Comparison of ENCODE assay signal across 28 cellular contexts in genomic region chr2:175342085-175342484, GRCh38.
"Had no signal": no experiment of that assay in that cellular context is flagged by ENCODE, and none has a peak within 500 bp of the region (broad histone marks: within the 10 kb centered on the region; RNA-seq: fewer than 3 reads in every experiment).

No MANE protein-coding gene starts in this region.

- H2AFZ ChIP-seq: hepatocyte had no signal

- H3K9me3 ChIP-seq: pancreas, prostate gland had no signal

- H3K27me3 ChIP-seq: hepatocyte, pancreas, tibial artery, upper lobe of right lung had no signal

- H3K4me3 ChIP-seq: hepatocyte, left lung, lower lobe of right lung, pancreas, prostate gland, skin epidermis, spleen, suprapubic skin, thoracic aorta, tibial artery, upper lobe of right lung had no signal

- H3K4me1 Mint-ChIP-seq: naive thymus-derived CD8-positive, alpha-beta T cell; nephron; neural crest cell; stimulated activated effector memory CD8-positive, alpha-beta T cell treated with anti-CD3 and anti-CD28 coated beads, Interleukin-12 subunit alpha, Interleukin-12 subunit beta, amount 100 ng/mL, for 72 hours had no signal

- H3K4me1 ChIP-seq: left lung, lower lobe of right lung, pancreas, prostate gland, spleen, suprapubic skin, tibial artery, upper lobe of right lung had no signal

- H3K79me2 ChIP-seq: hepatocyte had no signal

- H3K4me3 Mint-ChIP-seq: naive thymus-derived CD8-positive, alpha-beta T cell; nephron; neural crest cell; stimulated activated effector memory CD8-positive, alpha-beta T cell treated with anti-CD3 and anti-CD28 coated beads, Interleukin-12 subunit alpha, Interleukin-12 subunit beta, amount 100 ng/mL, for 72 hours; stimulated activated naive CD8-positive, alpha-beta T cell treated with anti-CD3 and anti-CD28 coated beads, Interleukin-15, Interleukin-2, amounts not matched to agents 100 ng/mL and 50 ng/mL, for 24 hours had no signal

- H3K4me2 ChIP-seq: hepatocyte had no signal

- FAIRE-seq: keratinocyte, pancreas, urothelium cell line had no signal

- H3K27ac ChIP-seq: hepatocyte, left lung, lower lobe of right lung, pancreas, prostate gland, skin epidermis, spleen, suprapubic skin, thoracic aorta, tibial artery, upper lobe of right lung had no signal

- H3K36me3 Mint-ChIP-seq: stimulated activated effector memory CD8-positive, alpha-beta T cell treated with anti-CD3 and anti-CD28 coated beads, Interleukin-12 subunit alpha, Interleukin-12 subunit beta, amount 100 ng/mL, for 72 hours had no signal

- H3K36me3 ChIP-seq: left lung, lower lobe of right lung, pancreas, prostate gland, spleen, suprapubic skin, thoracic aorta, tibial artery, upper lobe of right lung had no signal

- H3K27ac Mint-ChIP-seq: naive thymus-derived CD8-positive, alpha-beta T cell; nephron; stimulated activated effector memory CD8-positive, alpha-beta T cell treated with anti-CD3 and anti-CD28 coated beads, Interleukin-12 subunit alpha, Interleukin-12 subunit beta, amount 100 ng/mL, for 72 hours; stimulated activated naive CD8-positive, alpha-beta T cell treated with anti-CD3 and anti-CD28 coated beads, Interleukin-15, Interleukin-2, amounts not matched to agents 100 ng/mL and 50 ng/mL, for 24 hours had no signal

- DNase-seq: left colon; left lung; lower lobe of right lung; mammary epithelial cell; mesenchymal stem cell; naive thymus-derived CD8-positive, alpha-beta T cell; nucleus accumbens; pancreas; posterior cingulate gyrus; retina; right cardiac atrium; spleen; stimulated activated CD4-positive, alpha-beta T cell treated with anti-CD3 and anti-CD28 coated beads, Interleukin-4, amount 100 ng/mL, for 24 hours; stimulated activated naive CD4-positive, alpha-beta T cell; tibial artery; trophoblast cell; upper lobe of right lung had no signal
